In the genomic region with DNA sequence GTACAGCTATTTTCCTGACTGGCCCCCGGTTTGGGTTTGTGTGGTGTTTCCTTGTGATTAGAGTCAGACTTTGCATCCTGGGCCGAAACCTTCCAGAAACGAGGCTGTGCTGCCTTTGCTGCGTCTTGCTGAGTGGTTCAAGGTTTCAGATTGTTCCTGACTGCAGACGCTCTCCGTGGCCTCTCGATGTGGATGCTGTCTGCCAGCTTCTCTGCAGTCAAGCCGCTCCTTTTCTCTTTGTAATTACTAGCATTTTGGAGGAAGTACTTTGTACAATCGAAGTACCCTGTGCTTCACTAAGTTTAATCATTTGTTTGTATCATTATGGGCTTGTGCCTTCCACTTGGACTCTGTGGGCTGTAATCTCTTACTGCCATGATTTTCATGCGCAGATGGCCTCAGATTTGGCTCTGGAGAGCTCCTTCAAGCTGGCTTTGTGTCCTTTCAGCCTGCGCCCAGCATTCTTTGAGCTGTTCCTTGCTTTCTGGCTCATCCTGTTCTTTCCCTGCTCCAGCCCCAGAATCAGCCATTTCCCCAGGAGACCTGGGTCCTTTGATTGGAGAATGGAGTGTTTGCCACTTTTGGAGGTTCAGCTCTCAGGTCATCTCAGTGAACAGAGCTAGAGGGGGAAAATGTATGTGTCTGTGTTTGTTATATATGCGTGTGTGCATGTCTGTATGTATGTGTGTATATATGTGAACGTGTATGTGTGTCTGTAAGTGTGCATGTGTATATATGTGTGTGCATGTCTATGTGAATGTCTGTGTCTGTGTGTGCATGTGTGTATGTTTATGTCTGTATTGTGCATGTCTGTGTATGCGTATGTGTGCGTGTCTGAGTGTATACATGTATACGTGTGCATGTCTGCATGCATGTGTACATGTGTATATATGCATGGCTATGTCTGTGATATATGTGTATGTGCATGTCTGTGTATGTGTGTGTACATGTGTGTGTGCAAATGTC, we compare ENCODE assay signal across 1 cellular context.
TF ChIP-seq lines count a peak whose summit lies in the region.

No MANE protein-coding gene starts in this region.

TF ChIP-seq in WTC11, 78 proteins besides CTCF, POLR2A, EP300 and RAD21 (continued from another document):
- TF ChIP-seq ZNF671 (CRISPR knock-in tag; IDR thresholded peaks at IDR 0.05) (no peak), TCF7 (CRISPR knock-in tag; IDR thresholded peaks at IDR 0.05; ENCODE audit: low read depth) (no peak)
- TF ChIP-seq, protein P1, sequence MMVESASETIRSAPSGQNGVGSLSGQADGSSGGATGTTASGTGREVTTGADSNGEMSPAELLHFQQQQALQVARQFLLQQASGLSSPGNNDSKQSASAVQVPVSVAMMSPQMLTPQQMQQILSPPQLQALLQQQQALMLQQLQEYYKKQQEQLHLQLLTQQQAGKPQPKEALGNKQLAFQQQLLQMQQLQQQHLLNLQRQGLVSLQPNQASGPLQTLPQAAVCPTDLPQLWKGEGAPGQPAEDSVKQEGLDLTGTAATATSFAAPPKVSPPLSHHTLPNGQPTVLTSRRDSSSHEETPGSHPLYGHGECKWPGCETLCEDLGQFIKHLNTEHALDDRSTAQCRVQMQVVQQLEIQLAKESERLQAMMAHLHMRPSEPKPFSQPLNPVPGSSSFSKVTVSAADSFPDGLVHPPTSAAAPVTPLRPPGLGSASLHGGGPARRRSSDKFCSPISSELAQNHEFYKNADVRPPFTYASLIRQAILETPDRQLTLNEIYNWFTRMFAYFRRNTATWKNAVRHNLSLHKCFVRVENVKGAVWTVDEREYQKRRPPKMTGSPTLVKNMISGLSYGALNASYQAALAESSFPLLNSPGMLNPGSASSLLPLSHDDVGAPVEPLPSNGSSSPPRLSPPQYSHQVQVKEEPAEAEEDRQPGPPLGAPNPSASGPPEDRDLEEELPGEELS (CRISPR knock-in tag; IDR thresholded peaks at IDR 0.05) = no peak
- TF ChIP-seq, protein P2, sequence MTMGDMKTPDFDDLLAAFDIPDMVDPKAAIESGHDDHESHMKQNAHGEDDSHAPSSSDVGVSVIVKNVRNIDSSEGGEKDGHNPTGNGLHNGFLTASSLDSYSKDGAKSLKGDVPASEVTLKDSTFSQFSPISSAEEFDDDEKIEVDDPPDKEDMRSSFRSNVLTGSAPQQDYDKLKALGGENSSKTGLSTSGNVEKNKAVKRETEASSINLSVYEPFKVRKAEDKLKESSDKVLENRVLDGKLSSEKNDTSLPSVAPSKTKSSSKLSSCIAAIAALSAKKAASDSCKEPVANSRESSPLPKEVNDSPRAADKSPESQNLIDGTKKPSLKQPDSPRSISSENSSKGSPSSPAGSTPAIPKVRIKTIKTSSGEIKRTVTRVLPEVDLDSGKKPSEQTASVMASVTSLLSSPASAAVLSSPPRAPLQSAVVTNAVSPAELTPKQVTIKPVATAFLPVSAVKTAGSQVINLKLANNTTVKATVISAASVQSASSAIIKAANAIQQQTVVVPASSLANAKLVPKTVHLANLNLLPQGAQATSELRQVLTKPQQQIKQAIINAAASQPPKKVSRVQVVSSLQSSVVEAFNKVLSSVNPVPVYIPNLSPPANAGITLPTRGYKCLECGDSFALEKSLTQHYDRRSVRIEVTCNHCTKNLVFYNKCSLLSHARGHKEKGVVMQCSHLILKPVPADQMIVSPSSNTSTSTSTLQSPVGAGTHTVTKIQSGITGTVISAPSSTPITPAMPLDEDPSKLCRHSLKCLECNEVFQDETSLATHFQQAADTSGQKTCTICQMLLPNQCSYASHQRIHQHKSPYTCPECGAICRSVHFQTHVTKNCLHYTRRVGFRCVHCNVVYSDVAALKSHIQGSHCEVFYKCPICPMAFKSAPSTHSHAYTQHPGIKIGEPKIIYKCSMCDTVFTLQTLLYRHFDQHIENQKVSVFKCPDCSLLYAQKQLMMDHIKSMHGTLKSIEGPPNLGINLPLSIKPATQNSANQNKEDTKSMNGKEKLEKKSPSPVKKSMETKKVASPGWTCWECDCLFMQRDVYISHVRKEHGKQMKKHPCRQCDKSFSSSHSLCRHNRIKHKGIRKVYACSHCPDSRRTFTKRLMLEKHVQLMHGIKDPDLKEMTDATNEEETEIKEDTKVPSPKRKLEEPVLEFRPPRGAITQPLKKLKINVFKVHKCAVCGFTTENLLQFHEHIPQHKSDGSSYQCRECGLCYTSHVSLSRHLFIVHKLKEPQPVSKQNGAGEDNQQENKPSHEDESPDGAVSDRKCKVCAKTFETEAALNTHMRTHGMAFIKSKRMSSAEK (CRISPR knock-in tag; IDR thresholded peaks at IDR 0.05; ENCODE audit: borderline replicate concordance) = no peak
